24 cellular contexts compared by ENCODE assay signal in the genomic region with DNA sequence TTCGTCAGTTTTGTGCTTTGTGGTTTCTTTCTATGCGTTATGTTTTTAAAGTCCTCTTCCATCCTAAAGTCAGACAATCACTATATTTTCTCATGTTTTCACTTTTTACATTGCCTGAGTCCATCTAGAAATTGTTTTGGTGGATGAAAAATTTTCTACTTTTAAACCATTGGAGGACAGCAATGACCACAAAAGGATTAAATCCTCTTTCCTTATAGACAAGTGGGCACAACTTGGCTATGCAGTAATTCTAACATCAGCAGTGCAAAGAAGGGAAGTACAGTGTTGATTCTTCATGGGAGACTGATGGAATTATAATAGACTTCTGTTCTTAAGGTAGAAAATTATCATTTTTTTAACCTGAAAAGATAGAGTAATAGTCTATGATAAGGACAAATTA.
DNase-seq lines count a peak whose midpoint lies in the region; ATAC-seq and TF ChIP-seq lines count a peak whose summit lies in the region.
"Had no signal": no experiment of that assay in that cellular context is flagged by ENCODE, and none has a peak within 500 bp of the region (broad histone marks: within the 10 kb centered on the region; RNA-seq: fewer than 3 reads in every experiment).

No MANE protein-coding gene starts in this region.

- no peaks in the 10 kb centered on the region for H3K4me1 Mint-ChIP-seq in effector memory CD8-positive, alpha-beta T cell (ENCODE audit: low read depth in 2 of 2)
- H3K4me1 Mint-ChIP-seq: CD14-positive monocyte; CD8-positive, alpha-beta memory T cell had no signal

- H3K4me3 Mint-ChIP-seq in effector memory CD8-positive, alpha-beta T cell = no peak overlapping the region
- H3K4me3 Mint-ChIP-seq: CD14-positive monocyte; CD8-positive, alpha-beta memory T cell; GM23338; H9 had no signal

- no peak overlapping the region for H3K27ac Mint-ChIP-seq in effector memory CD8-positive, alpha-beta T cell
- H3K27ac Mint-ChIP-seq: CD14-positive monocyte; CD8-positive, alpha-beta memory T cell; GM23338; H9 had no signal

- no peaks in the 10 kb centered on the region for H3K36me3 Mint-ChIP-seq in effector memory CD8-positive, alpha-beta T cell (ENCODE audit: insufficient read depth)
- H3K36me3 Mint-ChIP-seq: CD14-positive monocyte; CD8-positive, alpha-beta memory T cell had no signal

- intact Hi-C loops in heart left ventricle (cut with DNase I) = loop anchor here in 1 of 10 donors (2.0 kb wide), 1 partner anchor 13 kb away; no protein-coding TSS in a partner anchor
- intact Hi-C loops in Right ventricle myocardium inferior (cut with DNase I) = no loop called here
- intact Hi-C loops in lower lobe of right lung (cut with DNase I) = no loop called here
- intact Hi-C loops in upper lobe of right lung (cut with DNase I) = no loop called here

- H3K4me1 ChIP-seq in heart left ventricle = peaks cover 0 to 60% (median 29%) of the 10 kb centered on the region in 12 donors
- H3K4me1 ChIP-seq in lower lobe of right lung = no peaks in the 10 kb centered on the region
- peaks cover 11% of the 10 kb centered on the region for H3K4me1 ChIP-seq in upper lobe of right lung
- H3K4me1 ChIP-seq: BE2C had no signal

- no peaks in the 10 kb centered on the region for H3K27me3 ChIP-seq in heart left ventricle
- no peaks in the 10 kb centered on the region for H3K27me3 ChIP-seq in lower lobe of right lung (ENCODE audit: low read depth)
- H3K27me3 ChIP-seq in upper lobe of right lung = no peaks in the 10 kb centered on the region
- H3K27me3 ChIP-seq: BE2C had no signal

- no peak for ATAC-seq in heart left ventricle
- ATAC-seq in Right ventricle myocardium inferior = no peak
- ATAC-seq in lower lobe of right lung = no peak
- no peak for ATAC-seq in upper lobe of right lung
- ATAC-seq in effector memory CD8-positive, alpha-beta T cell (replicated peaks) = no peak
- ATAC-seq in HG03135 (IDR thresholded peaks at IDR 0.05; ENCODE audit: unreplicated experiment) = no peak
- ATAC-seq: GM23338 had no signal

- H3K27ac ChIP-seq in heart left ventricle (peak overlapping the region; percentile 1 to 96 (median 86)), cingulate gyrus (ENCODE audit: low read depth, low read length) (peak overlapping the region; percentile 93), lower lobe of right lung (peak overlapping the region; percentile 50), upper lobe of right lung (peak overlapping the region; percentile 66)

- DNase-seq in heart left ventricle = no peak
- DNase-seq in Right ventricle myocardium inferior (ENCODE audit: missing footprints) = no peak
- no peak for DNase-seq in lower lobe of right lung
- no peak for DNase-seq in upper lobe of right lung
- no peak for DNase-seq in effector memory CD8-positive, alpha-beta T cell
- DNase-seq: 8988T; ACHN; BE2C; CD8-positive, alpha-beta memory T cell; DMS79 treated with DMSO at 0.1 percent for 48 hours; GF-D8; H9; IMR-90; KG1; MG63; NCI-H2029; NCI-H510A; NCI-H69; RPMI8226; SHP77 treated with DMSO at 0.1 percent for 48 hours had no signal

- TF ChIP-seq POLR2A in heart left ventricle (IDR thresholded peaks at IDR 0.05) = no peak

- H3K36me3 ChIP-seq in heart left ventricle (no peaks in the 10 kb centered on the region), lower lobe of right lung (no peaks in the 10 kb centered on the region), upper lobe of right lung (no peaks in the 10 kb centered on the region)
- H3K36me3 ChIP-seq: BE2C, MG63 had no signal

- WGBS in heart left ventricle, 4 donors = 84 to 89% (median 85%) methylated on average over 2 of the region's 2 CpGs

- H3K27me3 Mint-ChIP-seq in effector memory CD8-positive, alpha-beta T cell = peaks cover 3 to 17% of the 10 kb centered on the region in 2 donors

- H3K9me3 Mint-ChIP-seq in effector memory CD8-positive, alpha-beta T cell = peaks cover 0 to 9% of the 10 kb centered on the region in 2 donors
- H3K9me3 Mint-ChIP-seq: GM23338 had no signal

- no peak overlapping the region for H3K4me3 ChIP-seq in heart left ventricle
- H3K4me3 ChIP-seq in lower lobe of right lung = no peak overlapping the region
- no peak overlapping the region for H3K4me3 ChIP-seq in upper lobe of right lung
- H3K4me3 ChIP-seq: GM23338, MG63 had no signal

- no peak for TF ChIP-seq CTCF in heart left ventricle (IDR thresholded peaks at IDR 0.05)
- no peak for TF ChIP-seq CTCF in lower lobe of right lung (IDR thresholded peaks at IDR 0.05)
- TF ChIP-seq CTCF in upper lobe of right lung (IDR thresholded peaks at IDR 0.05) = no peak

- no peaks in the 10 kb centered on the region for H3K9me3 ChIP-seq in heart left ventricle
- no peaks in the 10 kb centered on the region for H3K9me3 ChIP-seq in lower lobe of right lung
- no peaks in the 10 kb centered on the region for H3K9me3 ChIP-seq in upper lobe of right lung
- H3K9me3 ChIP-seq: BE2C, MG63 had no signal
